Comparison of ENCODE assay signal across 9 cellular contexts in the genomic region with DNA sequence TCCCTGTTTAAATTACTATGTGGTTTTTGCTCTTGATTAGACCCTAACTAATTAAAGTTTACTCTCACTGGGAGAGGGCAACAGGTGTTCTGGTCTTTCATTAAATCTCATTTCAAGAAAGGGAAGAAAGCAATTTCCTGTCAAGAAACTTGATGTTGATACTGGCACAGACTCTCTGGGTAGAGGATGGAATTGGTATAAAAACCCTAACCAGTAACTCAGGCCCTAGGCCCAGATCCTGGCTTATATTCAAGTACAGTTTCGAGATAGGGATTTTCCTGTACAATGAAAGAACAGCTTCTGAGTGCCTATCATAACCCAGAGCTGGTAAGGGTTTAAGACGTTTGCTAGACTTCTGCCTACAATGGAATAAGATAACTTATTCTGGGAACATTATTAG.
DNase-seq lines count a peak whose midpoint lies in the region; ATAC-seq and TF ChIP-seq lines count a peak whose summit lies in the region.
"Had no signal": no experiment of that assay in that cellular context is flagged by ENCODE, and none has a peak within 500 bp of the region (broad histone marks: within the 10 kb centered on the region; RNA-seq: fewer than 3 reads in every experiment).

No MANE protein-coding gene starts in this region.

- peak overlapping the region; percentile 81 for H3K27ac ChIP-seq in OCI-LY3 (ENCODE audit: low read length)
- H3K27ac ChIP-seq in naive thymus-derived CD4-positive, alpha-beta T cell (ENCODE audit: low read depth, low read length): peak overlapping the region; percentile 56
- no peak overlapping the region for H3K27ac ChIP-seq in GM23248
- H3K27ac ChIP-seq: hepatocyte had no signal

- H3K4me3 ChIP-seq in OCI-LY3 (ENCODE audit: low read length) (peak overlapping the region; percentile 25), GM23248 (no peak overlapping the region)
- peak overlapping the region; percentile 32 for H3K4me3 ChIP-seq in naive thymus-derived CD4-positive, alpha-beta T cell (ENCODE audit: low read length)
- H3K4me3 ChIP-seq: hepatocyte had no signal

- H3K27ac Mint-ChIP-seq in naive thymus-derived CD4-positive, alpha-beta T cell: peak overlapping the region; percentile 70 to 94 (median 86)

- H3K27me3 ChIP-seq in OCI-LY3 (ENCODE audit: low read depth, low read length) (no peaks in the 10 kb centered on the region), GM23248 (replicated peaks; ENCODE audit: insufficient read depth) (no peaks in the 10 kb centered on the region)
- no peaks in the 10 kb centered on the region for H3K27me3 ChIP-seq in naive thymus-derived CD4-positive, alpha-beta T cell (ENCODE audit: control insufficient read depth in 2 of 2, insufficient read depth in 2 of 2, low read length in 2 of 2)
- H3K27me3 ChIP-seq: hepatocyte had no signal

- no peak for DNase-seq in naive thymus-derived CD4-positive, alpha-beta T cell
- no peak for DNase-seq in GM23248
- no peak for DNase-seq in LoVo (ENCODE audit: low spot score)
- no peak for DNase-seq in OCI-M1 (lab: John Stamatoyannopoulos, UW)
- no peak for DNase-seq in ureter (ENCODE audit: low spot score)

- peak overlapping the region; percentile 19; the same call in 1 of the 2 replicates for H2AFZ ChIP-seq in OCI-LY3 (ENCODE audit: low read depth, low read length)
- no peak overlapping the region for H2AFZ ChIP-seq in GM23248
- H2AFZ ChIP-seq: hepatocyte had no signal

- H3K36me3 Mint-ChIP-seq in naive thymus-derived CD4-positive, alpha-beta T cell: peaks cover 12 to 39% (median 26%) of the 10 kb centered on the region in 5 donors

- peak overlapping the region; percentile 58 for H3K4me2 ChIP-seq in OCI-LY3 (ENCODE audit: low read length)
- H3K4me2 ChIP-seq in GM23248 (ENCODE audit: unreplicated experiment): no peak overlapping the region
- H3K4me2 ChIP-seq: hepatocyte had no signal

- H3K9ac ChIP-seq in OCI-LY3 (ENCODE audit: low read length): peak overlapping the region; percentile 21; the same call in 1 of the 2 replicates
- no peak overlapping the region for H3K9ac ChIP-seq in GM23248

- POLR2A ChIA-PET in naive thymus-derived CD4-positive, alpha-beta T cell (lab: Charles Lee): interaction anchor here (0.8 to 0.9 kb wide), 2 partner anchors 48 to 84 kb away, joined by 3 read pairs; no protein-coding TSS in a partner anchor

- in situ Hi-C loops in GM23248 (cut with MboI): no loop called here

- WGBS in GM23248 (ENCODE audit: low coverage in 1 of 2, low lambda C conversion rate in 2 of 2, missing lambda C conversion rate in 2 of 2), 2 experiments: 50 to 58% methylated on average over 2 of the region's 2 CpGs

- peak overlapping the region; percentile 3 to 77 (median 70) for H3K4me3 Mint-ChIP-seq in naive thymus-derived CD4-positive, alpha-beta T cell

- H3K4me1 ChIP-seq in OCI-LY3 (ENCODE audit: low read length): peaks cover 25% of the 10 kb centered on the region
- peaks cover 5 to 20% of the 10 kb centered on the region in 2 donors for H3K4me1 ChIP-seq in naive thymus-derived CD4-positive, alpha-beta T cell (ENCODE audit: control insufficient read depth in 2 of 2, insufficient read depth in 2 of 2, low read length in 2 of 2)
- H3K4me1 ChIP-seq in GM23248 (ENCODE audit: insufficient read depth): no peaks in the 10 kb centered on the region

- H3K9me2 ChIP-seq in GM23248 (ENCODE audit: insufficient read depth): no peaks in the 10 kb centered on the region

- no peaks in the 10 kb centered on the region for H3F3A ChIP-seq in GM23248 (ENCODE audit: insufficient read depth)

- H3K4me1 Mint-ChIP-seq in naive thymus-derived CD4-positive, alpha-beta T cell: peaks cover 13 to 39% (median 28%) of the 10 kb centered on the region in 7 donors

- peak; percentile 50 for ATAC-seq in GM18909 (IDR thresholded peaks at IDR 0.05; ENCODE audit: poor library complexity, unreplicated experiment)
- ATAC-seq in HG02623 (IDR thresholded peaks at IDR 0.05; ENCODE audit: unreplicated experiment): peak; percentile 31
- no peak for ATAC-seq in naive thymus-derived CD4-positive, alpha-beta T cell

- intact Hi-C loops in naive thymus-derived CD4-positive, alpha-beta T cell (cut with micrococcal nuclease): loop anchor here (2.0 to 5.0 kb wide), 3 partner anchors 27 to 82 kb away; a partner anchor contains a TSS

- H3K36me3 ChIP-seq in OCI-LY3 (replicated peaks; ENCODE audit: low read depth, low read length): no peaks in the 10 kb centered on the region
- H3K36me3 ChIP-seq in naive thymus-derived CD4-positive, alpha-beta T cell (ENCODE audit: control insufficient read depth in 2 of 3, insufficient read depth in 3 of 3, low read length in 3 of 3): no peaks in the 10 kb centered on the region
- H3K36me3 ChIP-seq in GM23248 (ENCODE audit: low read depth): no peaks in the 10 kb centered on the region

- H3K27me3 Mint-ChIP-seq in naive thymus-derived CD4-positive, alpha-beta T cell: no peaks in the 10 kb centered on the region

- H3K9me3 ChIP-seq in OCI-LY3 (ENCODE audit: insufficient read depth, low read length) (0 out of 2 replicates have a peak, but pooled peaks cover 6% of the 10 kb centered on the region), GM23248 (ENCODE audit: low read depth) (no peaks in the 10 kb centered on the region)
- no peaks in the 10 kb centered on the region for H3K9me3 ChIP-seq in naive thymus-derived CD4-positive, alpha-beta T cell (ENCODE audit: control insufficient read depth in 2 of 3, low read length in 3 of 3)

- TF ChIP-seq CTCF in OCI-LY3 (IDR thresholded peaks at IDR 0.05; ENCODE audit: low read depth, low read length): no peak

- H4K20me1 ChIP-seq in OCI-LY3 (ENCODE audit: insufficient read depth, low read length) (no peaks in the 10 kb centered on the region), GM23248 (ENCODE audit: insufficient read depth) (no peaks in the 10 kb centered on the region)

- H3K9me3 Mint-ChIP-seq in naive thymus-derived CD4-positive, alpha-beta T cell: peaks cover 0 to 13% (median 6%) of the 10 kb centered on the region in 11 donors

- H3K79me2 ChIP-seq in OCI-LY3 (ENCODE audit: low read length) (no peaks in the 10 kb centered on the region), GM23248 (ENCODE audit: insufficient read depth) (no peaks in the 10 kb centered on the region)
- H3K79me2 ChIP-seq: hepatocyte had no signal

- CTCF ChIA-PET in naive thymus-derived CD4-positive, alpha-beta T cell (lab: Charles Lee): interaction anchor here (0.6 kb wide), 1 partner anchor 82 kb away, joined by 3 read pairs; no protein-coding TSS in a partner anchor
